23 cellular contexts compared by ENCODE assay signal in the genomic region with DNA sequence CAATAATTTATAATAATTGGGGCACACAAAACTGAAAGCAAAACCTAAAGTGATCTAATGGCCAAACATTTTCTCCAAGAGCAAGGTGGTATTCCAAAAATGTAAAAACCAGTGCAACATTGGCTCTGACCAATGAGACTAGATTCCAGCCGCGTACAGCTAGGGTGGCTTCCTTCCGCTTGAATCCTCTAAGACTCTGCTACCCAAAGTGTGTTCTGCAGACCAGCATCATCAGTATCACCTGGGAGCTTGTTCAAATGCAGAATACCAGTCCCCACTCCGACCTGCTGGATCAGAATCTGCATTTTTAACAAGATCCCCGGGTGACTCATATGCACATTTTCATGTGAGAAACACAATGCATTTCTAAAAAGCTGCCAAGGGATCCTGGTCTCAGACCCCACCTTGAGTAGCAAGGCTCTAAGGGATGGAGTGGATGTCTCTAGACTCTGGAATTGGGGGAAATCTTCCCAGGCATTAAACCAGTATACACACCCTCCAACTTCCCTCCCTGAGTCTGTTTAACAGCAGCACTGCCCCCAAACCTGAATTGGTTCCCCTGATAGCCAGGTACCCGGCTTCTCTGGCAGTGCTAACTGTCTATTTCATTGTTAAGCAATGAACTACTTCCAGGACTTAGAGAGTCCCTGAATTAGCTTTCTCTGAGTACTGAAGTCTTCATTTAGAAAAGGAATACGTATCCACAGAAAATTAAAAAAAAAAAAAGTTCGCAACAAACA.
"Had no signal": no experiment of that assay in that cellular context is flagged by ENCODE, and none has a peak within 500 bp of the region (broad histone marks: within the 10 kb centered on the region; RNA-seq: fewer than 3 reads in every experiment).

No MANE protein-coding gene starts in this region.

- H3K27ac Mint-ChIP-seq: activated B cell treated with CpG ODN at 0.5 μM for 24 hours; activated CD4-positive, alpha-beta T cell treated with anti-CD3 and anti-CD28 coated beads, Interleukin-2, amount 10 ng/mL, durations not matched to agents 24 days and 14 days; activated CD8-positive, alpha-beta memory T cell treated with anti-CD3 and anti-CD28 coated beads, Interleukin-2, amount 10 ng/mL, durations not matched to agents 7 days and 5 days; activated naive CD4-positive, alpha-beta T cell treated with anti-CD3 and anti-CD28 coated beads, Interleukin-2, amount 10 ng/mL, durations not matched to agents 7 days and 5 days; activated naive CD8-positive, alpha-beta T cell treated with anti-CD3 and anti-CD28 coated beads for 36 hours; T-helper 17 cell had no signal

- ATAC-seq: activated CD8-positive, alpha-beta memory T cell treated with anti-CD3 and anti-CD28 coated beads, Interleukin-2, amount 10 ng/mL, durations not matched to agents 7 days and 5 days; activated T-cell treated with anti-CD3 and anti-CD28 coated beads, Interleukin-2, amount 50 U/mL, for 4 hours; PC-3; T-helper 17 cell had no signal

- H3K4me3 Mint-ChIP-seq: activated CD4-positive, alpha-beta T cell treated with anti-CD3 and anti-CD28 coated beads, Interleukin-2, amount 10 ng/mL, durations not matched to agents 24 days and 14 days; activated CD8-positive, alpha-beta memory T cell treated with anti-CD3 and anti-CD28 coated beads, Interleukin-2, amount 10 ng/mL, durations not matched to agents 7 days and 5 days; activated naive CD4-positive, alpha-beta T cell treated with anti-CD3 and anti-CD28 coated beads, Interleukin-2, amount 10 ng/mL, durations not matched to agents 7 days and 5 days; activated naive CD8-positive, alpha-beta T cell treated with anti-CD3 and anti-CD28 coated beads for 36 hours; activated T-cell treated with anti-CD3 and anti-CD28 coated beads, Interleukin-2, amount 50 U/mL, for 4 hours; T-helper 17 cell had no signal

- H3K36me3 ChIP-seq: MG63 had no signal

- H3K4me2 ChIP-seq: KMS-11 had no signal

- H3K27ac ChIP-seq: KMS-11 had no signal

- H3K36me3 Mint-ChIP-seq: activated CD8-positive, alpha-beta memory T cell treated with anti-CD3 and anti-CD28 coated beads, Interleukin-2, amount 10 ng/mL, durations not matched to agents 7 days and 5 days; activated naive CD4-positive, alpha-beta T cell treated with anti-CD3 and anti-CD28 coated beads, Interleukin-2, amount 10 ng/mL, durations not matched to agents 7 days and 5 days; activated naive CD8-positive, alpha-beta T cell treated with anti-CD3 and anti-CD28 coated beads for 36 hours had no signal

- H3K4me3 ChIP-seq: MG63 had no signal

- DNase-seq: activated B cell treated with CpG ODN at 0.5 μM for 24 hours; activated CD4-positive, alpha-beta T cell treated with anti-CD3 and anti-CD28 coated beads for 1 hour; activated CD4-positive, alpha-beta T cell treated with anti-CD3 and anti-CD28 coated beads, Interleukin-2, amount 10 ng/mL, durations not matched to agents 24 days and 14 days; activated CD4-positive, alpha-beta T cell treated with anti-CD3 and anti-CD28 coated beads, Interleukin-2, amount 50 U/mL, for 48 hours; activated CD8-positive, alpha-beta memory T cell treated with anti-CD3 and anti-CD28 coated beads, Interleukin-2, amount 10 ng/mL, durations not matched to agents 7 days and 5 days; activated effector memory CD4-positive, alpha-beta T cell treated with anti-CD3 and anti-CD28 coated beads, Interleukin-2, amount 50 U/mL, for 16 hours; activated naive CD4-positive, alpha-beta T cell treated with anti-CD3 and anti-CD28 coated beads, Interleukin-2, amount 10 ng/mL, durations not matched to agents 7 days and 5 days; activated naive CD8-positive, alpha-beta T cell treated with anti-CD3 and anti-CD28 coated beads for 36 hours; activated T-cell treated with anti-CD3 and anti-CD28 coated beads, Interleukin-2, amount 50 U/mL, for 4 hours; cerebellar nuclear complex; MG63; MV-4-11; NCI-H1092 treated with DMSO at 0.1 percent for 48 hours; NCI-H1436 treated with DMSO at 0.1 percent for 48 hours; NCI-H187 treated with DMSO at 0.1 percent for 48 hours; NCI-H2081 treated with DMSO at 0.1 percent for 48 hours; NCI-H446; NCI-H524; PC-3; SHP77 treated with DMSO at 0.1 percent for 48 hours; T-helper 17 cell; T-helper 9 cell had no signal

- H3K9me3 ChIP-seq: MG63 had no signal

- H3K4me1 Mint-ChIP-seq: activated CD4-positive, alpha-beta T cell treated with anti-CD3 and anti-CD28 coated beads, Interleukin-2, amount 10 ng/mL, durations not matched to agents 24 days and 14 days; activated CD8-positive, alpha-beta memory T cell treated with anti-CD3 and anti-CD28 coated beads, Interleukin-2, amount 10 ng/mL, durations not matched to agents 7 days and 5 days; activated naive CD4-positive, alpha-beta T cell treated with anti-CD3 and anti-CD28 coated beads, Interleukin-2, amount 10 ng/mL, durations not matched to agents 7 days and 5 days; activated naive CD8-positive, alpha-beta T cell treated with anti-CD3 and anti-CD28 coated beads for 36 hours had no signal

- H3K9ac ChIP-seq: KMS-11 had no signal

- H3K9me3 Mint-ChIP-seq: activated B cell treated with CpG ODN at 0.5 μM for 24 hours; activated CD4-positive, alpha-beta T cell treated with anti-CD3 and anti-CD28 coated beads, Interleukin-2, amount 10 ng/mL, durations not matched to agents 24 days and 14 days; activated naive CD4-positive, alpha-beta T cell treated with anti-CD3 and anti-CD28 coated beads, Interleukin-2, amount 10 ng/mL, durations not matched to agents 7 days and 5 days; activated naive CD8-positive, alpha-beta T cell treated with anti-CD3 and anti-CD28 coated beads for 36 hours; activated T-cell treated with anti-CD3 and anti-CD28 coated beads, Interleukin-2, amount 50 U/mL, for 4 hours had no signal

- H3K27me3 Mint-ChIP-seq: activated B cell treated with CpG ODN at 0.5 μM for 24 hours had no signal
